ENCODE assay signal across 22 cellular contexts in the genomic region with DNA sequence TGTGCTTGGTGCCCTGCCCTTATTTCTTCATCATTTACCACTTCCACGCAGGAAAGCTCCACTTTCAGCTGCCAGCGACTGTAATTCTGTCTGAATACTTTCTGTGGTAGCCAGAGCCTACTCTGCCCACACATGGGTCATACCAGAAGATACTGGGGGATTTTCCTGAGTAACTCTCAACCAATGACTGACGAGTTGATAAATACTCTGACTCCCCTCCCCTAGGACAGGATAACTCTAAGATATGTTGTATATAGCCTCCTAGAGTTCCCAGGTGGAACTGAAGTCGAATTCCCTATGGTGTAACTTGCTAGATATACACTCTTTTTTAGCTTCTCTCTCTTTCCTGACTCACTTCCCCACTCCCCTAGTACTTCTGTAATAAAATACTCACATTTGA. TPM values are rescaled to one million over a fixed set of nuclear protein-coding genes. Genes with fewer than 3 reads are reported as not detected.
A peak's percentile ranks its signal among the peaks of the same experiment; 100 is the strongest.
DNase-seq lines count a peak whose midpoint lies in the region; ATAC-seq, FAIRE-seq and TF ChIP-seq lines count a peak whose summit lies in the region.
"Had no signal": no experiment of that assay in that cellular context is flagged by ENCODE, and none has a peak within 500 bp of the region (broad histone marks: within the 10 kb centered on the region; RNA-seq: fewer than 3 reads in every experiment).

No MANE protein-coding gene starts in this region.

- H3K9ac ChIP-seq in HepG2 (ENCODE audit: insufficient read depth, low read depth, low read length) (no peak overlapping the region), GM12878 (ENCODE audit: control insufficient read depth, insufficient read depth, low read length) (no peak overlapping the region)

- peaks cover 6% of the 10 kb centered on the region for H3K36me3 Mint-ChIP-seq in stimulated activated effector memory CD8-positive, alpha-beta T cell treated with anti-CD3 and anti-CD28 coated beads, Interleukin-12 subunit alpha, Interleukin-12 subunit beta, amount 100 ng/mL, for 72 hours

- H2AFZ ChIP-seq in HepG2 (ENCODE audit: low read length) (no peak overlapping the region), GM12878 (ENCODE audit: control insufficient read depth, low read depth, low read length) (no peak overlapping the region)

- CTCF ChIA-PET in HepG2 (lab: Yijun Ruan, JAX; ENCODE audit: low intra/inter-chr PET ratio, low total read pairs) (no interaction called here), GM12878 (lab: Yijun Ruan, JAX) (no interaction called here)

- ATAC-seq in HepG2 (peak; percentile 44; the same call in 1 of the 3 replicates), right lobe of liver (no peak), HG03520 (IDR thresholded peaks at IDR 0.05; ENCODE audit: unreplicated experiment) (peak; percentile 57), GM12878 (peak; percentile 82), heart right ventricle (no peak)
- ATAC-seq in stimulated activated effector memory CD8-positive, alpha-beta T cell treated with anti-CD3 and anti-CD28 coated beads, Interleukin-12 subunit alpha, Interleukin-12 subunit beta, amount 100 ng/mL, for 72 hours: peak; percentile 71

- DNase-seq in HepG2 (ENCODE audit: low spot score) (no peak), right lobe of liver (no peak), GM12878 (ENCODE audit: low read depth, low spot score) (no peak), NCI-H1105 treated with DMSO at 0.1 percent for 48 hours (lab: John Stamatoyannopoulos, UW) (no peak), heart right ventricle (no peak)
- DNase-seq in stimulated activated effector memory CD8-positive, alpha-beta T cell treated with anti-CD3 and anti-CD28 coated beads, Interleukin-12 subunit alpha, Interleukin-12 subunit beta, amount 100 ng/mL, for 72 hours (ENCODE audit: low spot score in 2 of 2): no peak
- no peak for DNase-seq in NK-92 treated with Interleukin-12 subunit alpha and Interleukin-12 subunit beta, amount 100 ng/mL, for 24 hours (lab: John Stamatoyannopoulos, UW)
- DNase-seq: activated CD4-positive, alpha-beta T cell treated with anti-CD3 and anti-CD28 coated beads, Interleukin-2, amount 10 ng/mL, durations not matched to agents 24 days and 14 days; activated CD8-positive, alpha-beta memory T cell treated with anti-CD3 and anti-CD28 coated beads, Interleukin-2, amount 50 U/mL, for 48 hours; activated gamma-delta T cell; amniotic stem cell; CD4-positive, alpha-beta memory T cell; KBM-7; NCI-H1930; stimulated activated CD4-positive, alpha-beta T cell treated with anti-CD3 and anti-CD28 coated beads, Interleukin-2, amount 100 ng/mL, for 48 hours; stomach; transverse colon had no signal

- H3K27me3 ChIP-seq in HepG2 (ENCODE audit: control insufficient read depth in 1 of 2, insufficient read depth in 2 of 2, low read length in 2 of 2): no peaks in the 10 kb centered on the region
- no peaks in the 10 kb centered on the region for H3K27me3 ChIP-seq in right lobe of liver
- no peaks in the 10 kb centered on the region for H3K27me3 ChIP-seq in GM12878 (replicated peaks in 1 of 2; ENCODE audit: control insufficient read depth in 2 of 2, insufficient read depth in 2 of 2, low read length in 1 of 2)
- no peaks in the 10 kb centered on the region for H3K27me3 ChIP-seq in heart right ventricle
- H3K27me3 ChIP-seq: neutrophil, stomach, transverse colon had no signal

- BruUV-seq in HepG2 (replicated peaks; lab: Mats Ljungman, UMichigan): no TSS peak
- no TSS peak for BruUV-seq in GM12878 (replicated peaks; lab: Mats Ljungman, UMichigan)

- H3K79me2 ChIP-seq in HepG2 (ENCODE audit: insufficient read depth, low read length) (no peaks in the 10 kb centered on the region), GM12878 (ENCODE audit: control insufficient read depth, insufficient read depth, low read length) (no peaks in the 10 kb centered on the region)

- FAIRE-seq in HepG2 (lab: Jason Lieb, UNC): no peak
- no peak for FAIRE-seq in GM12878 (lab: Jason Lieb, UNC)
- FAIRE-seq: islet of Langerhans had no signal

- RAD21 ChIA-PET in GM12878 (lab: Charles Lee; ENCODE audit: unreplicated experiment): no interaction called here

- H3K9me3 ChIP-seq in HepG2 (ENCODE audit: low read length) (no peaks in the 10 kb centered on the region), right lobe of liver (no peaks in the 10 kb centered on the region), GM12878 (replicated peaks; ENCODE audit: control insufficient read depth, insufficient read depth, low read length) (no peaks in the 10 kb centered on the region; the same call in 2 of the 3 replicates), heart right ventricle (peaks cover 0 to 13% (median 0%) of the 10 kb centered on the region in 11 donors)
- H3K9me3 ChIP-seq: neutrophil, stomach, transverse colon had no signal

- H3K4me2 ChIP-seq in HepG2 (ENCODE audit: low read depth, low read length): no peak overlapping the region
- no peak overlapping the region for H3K4me2 ChIP-seq in GM12878 (ENCODE audit: control insufficient read depth, insufficient read depth)
- H3K4me2 ChIP-seq: smooth muscle cell had no signal

- in situ Hi-C loops in HepG2 (cut with HindIII; ENCODE audit: extremely low pct_ligation_motif_present, low pct_unique_long_range_greater_than_20kb) (no loop called here), GM12878 (cut with MboI) (no loop called here)

- H3K4me1 ChIP-seq in HepG2 (ENCODE audit: insufficient read depth, low read length) (no peaks in the 10 kb centered on the region), right lobe of liver (no peaks in the 10 kb centered on the region), GM12878 (ENCODE audit: control insufficient read depth, insufficient read depth, low read length) (peaks cover under 1% of the 10 kb centered on the region; the same call in 1 of the 2 replicates), heart right ventricle (peaks cover 0 to 5% (median 0%) of the 10 kb centered on the region in 9 donors)
- H3K4me1 ChIP-seq: stomach, transverse colon had no signal

- no peak overlapping the region for H3K4me3 Mint-ChIP-seq in stimulated activated effector memory CD8-positive, alpha-beta T cell treated with anti-CD3 and anti-CD28 coated beads, Interleukin-12 subunit alpha, Interleukin-12 subunit beta, amount 100 ng/mL, for 72 hours
- H3K4me3 Mint-ChIP-seq: activated CD4-positive, alpha-beta T cell treated with anti-CD3 and anti-CD28 coated beads, Interleukin-2, amount 10 ng/mL, durations not matched to agents 24 days and 14 days; CD4-positive, alpha-beta memory T cell; dendritic cell treated with granulocyte-macrophage colony-stimulating factor and Interleukin-4, amounts not matched to agents 40 ng/mL and 50 ng/mL, for 4 days had no signal

- TF ChIP-seq POLR2A in HepG2 (IDR thresholded peaks at IDR 0.05; ENCODE audit: insufficient read depth in 1 of 2, low read depth in 2 of 2, low read length in 2 of 2) (no peak), right lobe of liver (IDR thresholded peaks at IDR 0.05) (no peak), GM12878 (IDR thresholded peaks at IDR 0.05; ENCODE audit: low read depth, low read length) (no peak)

- TF ChIP-seq CTCF in HepG2 (CRISPR knock-in tag; IDR thresholded peaks at IDR 0.05) (no peak), right lobe of liver (IDR thresholded peaks at IDR 0.05) (no peak), GM12878 (IDR thresholded peaks at IDR 0.05 in 2 of 3, conservative IDR thresholded peaks at IDR 0.05 in 1 of 3; ENCODE audit: control insufficient read depth in 2 of 3, extremely low read depth in 1 of 3, insufficient read depth in 1 of 3, low read depth in 3 of 3, low read length in 3 of 3) (no peak), heart right ventricle (IDR thresholded peaks at IDR 0.05) (no peak)

- H4K20me1 ChIP-seq in HepG2 (ENCODE audit: insufficient read depth, low read length) (no peaks in the 10 kb centered on the region), GM12878 (ENCODE audit: control insufficient read depth, insufficient read depth) (no peaks in the 10 kb centered on the region)

- H3K36me3 ChIP-seq in HepG2 (replicated peaks in 1 of 2; ENCODE audit: control insufficient read depth in 1 of 2, insufficient read depth in 2 of 2, low read length in 2 of 2) (peaks cover 0 to 1% of the 10 kb centered on the region in 2 experiments; a peak in 1 of 5 replicates), right lobe of liver (peaks cover 0 to 3% (median 0%) of the 10 kb centered on the region in 4 donors), GM12878 (ENCODE audit: control insufficient read depth in 2 of 2, insufficient read depth in 2 of 2, low read length in 1 of 2) (no peaks in the 10 kb centered on the region), heart right ventricle (peaks cover 0 to 29% (median 0%) of the 10 kb centered on the region in 9 donors)
- H3K36me3 ChIP-seq: neutrophil had no signal

- H3K27ac ChIP-seq in HepG2 (ENCODE audit: extremely low read length, insufficient read depth, low read length) (no peak overlapping the region), right lobe of liver (no peak overlapping the region), GM12878 (ENCODE audit: control insufficient read depth, insufficient read depth) (no peak overlapping the region), heart right ventricle (no peak overlapping the region)
- H3K27ac ChIP-seq: neutrophil, stomach, transverse colon had no signal

- H3K4me3 ChIP-seq in HepG2 (replicated peaks in 1 of 3; ENCODE audit: insufficient read depth in 1 of 3, low read depth in 2 of 3, low read length in 3 of 3) (no peak overlapping the region), right lobe of liver (no peak overlapping the region), GM12878 (no peak overlapping the region), heart right ventricle (no peak overlapping the region)
- H3K4me3 ChIP-seq: smooth muscle cell, stomach, transverse colon had no signal

- intact Hi-C loops in HepG2 (cut with micrococcal nuclease; ENCODE audit: unreplicated experiment) (no loop called here), right lobe of liver (cut with DNase I) (no loop called here), GM12878 (cut with micrococcal nuclease; ENCODE audit: unreplicated experiment) (no loop called here), heart right ventricle (cut with DNase I) (no loop called here)

- H3K9me3 Mint-ChIP-seq in stimulated activated effector memory CD8-positive, alpha-beta T cell treated with anti-CD3 and anti-CD28 coated beads, Interleukin-12 subunit alpha, Interleukin-12 subunit beta, amount 100 ng/mL, for 72 hours: peaks cover 6% of the 10 kb centered on the region

- H3K27ac Mint-ChIP-seq in stimulated activated effector memory CD8-positive, alpha-beta T cell treated with anti-CD3 and anti-CD28 coated beads, Interleukin-12 subunit alpha, Interleukin-12 subunit beta, amount 100 ng/mL, for 72 hours: no peak overlapping the region
- H3K27ac Mint-ChIP-seq: activated CD4-positive, alpha-beta T cell treated with anti-CD3 and anti-CD28 coated beads, Interleukin-2, amount 10 ng/mL, durations not matched to agents 24 days and 14 days; dendritic cell treated with granulocyte-macrophage colony-stimulating factor and Interleukin-4, amounts not matched to agents 40 ng/mL and 50 ng/mL, for 4 days had no signal

- TF ChIP-seq EP300 in HepG2 (IDR thresholded peaks at IDR 0.05; ENCODE audit: low read depth in 2 of 2, low read length in 2 of 2): no peak
- no peak for TF ChIP-seq EP300 in HepG2 (CRISPR knock-in tag; IDR thresholded peaks at IDR 0.05; ENCODE audit: borderline replicate concordance)
- TF ChIP-seq EP300 in GM12878 (IDR thresholded peaks at IDR 0.05; ENCODE audit: borderline replicate concordance in 1 of 2, control insufficient read depth in 1 of 2, low read depth in 2 of 2, low read length in 2 of 2): no peak

- H3K4me1 Mint-ChIP-seq in stimulated activated effector memory CD8-positive, alpha-beta T cell treated with anti-CD3 and anti-CD28 coated beads, Interleukin-12 subunit alpha, Interleukin-12 subunit beta, amount 100 ng/mL, for 72 hours: peaks cover 21% of the 10 kb centered on the region

- no peak for TF ChIP-seq RAD21 in HepG2 (CRISPR knock-in tag; IDR thresholded peaks at IDR 0.05)
- no peak for TF ChIP-seq RAD21 in GM12878 (IDR thresholded peaks at IDR 0.05; ENCODE audit: insufficient read depth, low read depth, low read length)

- POLR2A ChIA-PET in HepG2 (lab: Yijun Ruan, JAX): no interaction called here
- POLR2A ChIA-PET in GM12878 (lab: Charles Lee): no interaction called here

- WGBS in HepG2 (ENCODE audit: low lambda C conversion rate): 98% methylated on average over 4 of the region's 4 CpGs
- 86% methylated on average over 4 of the region's 4 CpGs for WGBS in right lobe of liver (ENCODE audit: insufficient coverage, low coverage, low lambda C conversion rate, missing lambda C conversion rate)
- 31% methylated on average over 4 of the region's 4 CpGs for whole genome bisulfite sequencing in GM12878 (ENCODE audit: insufficient coverage, insufficient replicate concordance, low lambda C conversion rate, missing lambda C conversion rate)
- WGBS in heart right ventricle, 2 donors: 85 to 91% methylated on average over 4 of the region's 4 CpGs

- SMC1A ChIA-PET in GM12878 (lab: Charles Lee; ENCODE audit: uncharacterized antibody, unreplicated experiment): interaction anchor here (1.5 kb wide), 1 partner anchor 9 kb away, joined by 3 read pairs; no protein-coding TSS in a partner anchor

RNA-seq across cellular contexts. Expression of gene SEM1, which starts 29.8 kb away (rescaled TPM):
- 174 and 239 TPM in 2 replicates for total RNA-seq in HepG2 (2016; rRNA removed; fragmentation: Illumina TruSeq; extraction: Trizol)
- total RNA-seq in HepG2 (2016; cell fraction: cytosol; rRNA removed; fragmentation: Illumina TruSeq; extraction: Trizol; ENCODE audit: low read depth): 28.9 and 37.4 TPM in 2 replicates
- 187 and 251 TPM in 2 replicates for total RNA-seq in HepG2 (2016; cell fraction: insoluble cytoplasmic fraction; rRNA removed; fragmentation: Illumina TruSeq; extraction: Trizol)
- 78.5 and 87.8 TPM in 2 replicates for total RNA-seq in HepG2 (2016; cell fraction: membrane; rRNA removed; fragmentation: Illumina TruSeq; extraction: Trizol)
- 62.5 and 80.3 TPM in 2 replicates for total RNA-seq in HepG2 (2016; cell fraction: nucleus; rRNA removed; fragmentation: Illumina TruSeq; extraction: Trizol)
- 24.9 and 40.7 TPM in 2 replicates for polyA plus RNA-seq in HepG2 (2011; rRNA removed)
- polyA plus RNA-seq in HepG2 (2011; cell fraction: cytosol; rRNA removed): 11.6 and 13.5 TPM in 2 replicates
- polyA plus RNA-seq in HepG2 (2011; cell fraction: nucleus; rRNA removed): 12.7 and 14.0 TPM in 2 replicates
- polyA plus RNA-seq in HepG2 (2012): 200 and 385 TPM in 2 replicates
- 104 and 118 TPM in 2 replicates for polyA plus RNA-seq in HepG2 (2016; cell fraction: cytosol; fragmentation: Illumina TruSeq; extraction: Trizol; ENCODE audit: low read depth)
- 548 and 613 TPM in 2 replicates for polyA plus RNA-seq in HepG2 (2016; cell fraction: insoluble cytoplasmic fraction; fragmentation: Illumina TruSeq; extraction: Trizol; ENCODE audit: low read depth)
- 162 and 169 TPM in 2 replicates for polyA plus RNA-seq in HepG2 (2016; cell fraction: membrane; fragmentation: Illumina TruSeq; extraction: Trizol; ENCODE audit: low read depth)
- 249 and 250 TPM in 2 replicates for polyA plus RNA-seq in HepG2 (2016; cell fraction: nucleus; fragmentation: Illumina TruSeq; extraction: Trizol; ENCODE audit: insufficient read depth, low read depth)
- 4.2 and 7.8 TPM in 2 replicates for polyA minus RNA-seq in HepG2 (2011; rRNA and poly(A)+ RNA removed; ENCODE audit: low replicate concordance)
- polyA minus RNA-seq in HepG2 (2011; cell fraction: cytosol; rRNA and poly(A)+ RNA removed): 15.6 and 17.4 TPM in 2 replicates
- 61.7 and 67.0 TPM in 2 replicates for polyA minus RNA-seq in HepG2 (2011; cell fraction: nucleus; rRNA and poly(A)+ RNA removed)
- 10 to 100 TPM; 13.7 to 36.8 (median 23.5) TPM for total RNA-seq in right lobe of liver
- total RNA-seq in GM12878 (2013; cell fraction: nucleolus; rRNA removed): 44.7 and 47.1 TPM in 2 replicates
- total RNA-seq in GM12878 (2014; rRNA removed): 89.2 and 160 TPM in 2 replicates
- total RNA-seq in GM12878 (2014; rRNA removed; fragmentation: Illumina TruSeq; extraction: Trizol): 297 and 320 TPM in 2 replicates
- 40.2 and 44.6 TPM in 2 replicates for total RNA-seq in GM12878 (2021)
- polyA plus RNA-seq in GM12878 (2011; ENCODE audit: low read depth): 62.0 TPM
- polyA plus RNA-seq in GM12878 (2011; rRNA removed): 116 and 158 TPM in 2 replicates
- polyA plus RNA-seq in GM12878 (2011; cell fraction: cytosol; rRNA removed): 10.8 and 27.4 TPM in 2 replicates
- polyA plus RNA-seq in GM12878 (2011; cell fraction: nucleus; rRNA removed): 38.3 and 82.1 TPM in 2 replicates
- 110 and 285 TPM in 2 replicates for polyA plus RNA-seq in GM12878 (2012)
- 153 and 157 TPM in 2 replicates for polyA plus RNA-seq in GM12878 (2014; fragmentation: Illumina TruSeq; extraction: Trizol)
- polyA plus RNA-seq in GM12878 (2014; fragmentation: Nextera tagmentation; extraction: Ambion mirVana): 100 to 1,000 TPM; 504 to 606 TPM
- 322 and 425 TPM in 2 replicates for polyA plus RNA-seq in GM12878 (2014; rRNA removed)
- 100 to 1,000 TPM; 414 to 426 TPM for polyA plus RNA-seq in GM12878 (2016; fragmentation: Nextera tagmentation; extraction: Ambion mirVana)
- 22.3 and 24.7 TPM in 2 replicates for polyA minus RNA-seq in GM12878 (2011; rRNA and poly(A)+ RNA removed)
- 7.8 and 19.5 TPM in 2 replicates for polyA minus RNA-seq in GM12878 (2011; cell fraction: cytosol; rRNA and poly(A)+ RNA removed)
- 15.2 and 27.6 TPM in 2 replicates for polyA minus RNA-seq in GM12878 (2011; cell fraction: nucleus; rRNA and poly(A)+ RNA removed)
- total RNA-seq in heart right ventricle: 10 to 100 TPM; 41.4 to 61.4 (median 51.8) TPM
- polyA plus RNA-seq in heart right ventricle: 100 to 1,000 TPM in 1 of 2 donors, 10 to 100 TPM in 1; 86.2 to 176 TPM

Comparison
In these comparisons a context has a peak if more than half of its experiments do, and no peak if none do; other contexts are left out.
1. ATAC-seq: peak in HepG2 (single experiment), HG03520 (single experiment), GM12878 (single experiment) and stimulated activated effector memory CD8-positive, alpha-beta T cell treated with anti-CD3 and anti-CD28 coated beads, Interleukin-12 subunit alpha, Interleukin-12 subunit beta, amount 100 ng/mL, for 72 hours (single experiment); none in right lobe of liver (0 of 4) and heart right ventricle (0 of 8).